Comparison of ENCODE assay signal across 17 cellular contexts in the genomic region with DNA sequence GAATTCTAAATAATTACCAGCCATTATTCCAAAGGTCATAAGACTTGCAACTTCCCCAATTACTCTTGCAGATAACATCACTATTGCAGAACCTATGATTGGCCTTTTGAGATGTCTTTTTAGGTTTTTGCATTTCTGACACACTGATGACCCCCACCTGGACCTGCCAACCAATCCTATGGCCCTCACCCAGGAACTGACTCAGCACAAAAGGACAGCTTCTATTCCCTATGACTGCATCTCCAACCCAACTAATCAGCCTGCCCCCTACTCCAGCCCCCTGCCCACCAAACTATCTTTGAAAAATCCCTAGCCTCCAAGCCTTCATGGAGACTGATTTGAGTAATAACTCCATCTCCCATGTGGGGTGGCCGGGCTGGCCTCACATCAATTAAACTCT.
A peak's percentile ranks its signal among the peaks of the same experiment; 100 is the strongest.
DNase-seq lines count a peak whose midpoint lies in the region; ATAC-seq and TF ChIP-seq lines count a peak whose summit lies in the region.
"Had no signal": no experiment of that assay in that cellular context is flagged by ENCODE, and none has a peak within 500 bp of the region (broad histone marks: within the 10 kb centered on the region; RNA-seq: fewer than 3 reads in every experiment).

No MANE protein-coding gene starts in this region.

- no peaks in the 10 kb centered on the region for H3K79me2 ChIP-seq in GM23338 (replicated peaks; ENCODE audit: insufficient read depth)

- no peaks in the 10 kb centered on the region for H4K20me1 ChIP-seq in BLaER1 treated with 17β-estradiol and CSF1 and Interleukin-3, amounts not matched to agents 10 nM and 100 nM
- no peaks in the 10 kb centered on the region for H4K20me1 ChIP-seq in GM23338 (replicated peaks; ENCODE audit: insufficient read depth)

- TF ChIP-seq CTCF in GM23338 (conservative IDR thresholded peaks at IDR 0.05; ENCODE audit: low read depth in 2 of 2), result no peak
- no peak for TF ChIP-seq CTCF in type B pancreatic cell (conservative IDR thresholded peaks at IDR 0.05)

- no peak for DNase-seq in GM23338 (ENCODE audit: low spot score)
- peak; percentile 8 for DNase-seq in left lobe of liver (ENCODE audit: low spot score)
- peak; percentile 40 for DNase-seq in type B pancreatic cell (ENCODE audit: extremely low spot score, unreplicated experiment)
- no peak for DNase-seq in activated naive CD4-positive, alpha-beta T cell (lab: John Stamatoyannopoulos, UW)
- DNase-seq: ACHN, C1 segment of cervical spinal cord, MG63, NCI-H1417 treated with DMSO at 0.1 percent for 48 hours, NCI-H1930, NCI-H510A, NCI-H748 treated with DMSO at 0.1 percent for 48 hours, OCI-M1 had no signal

- peaks cover 0 to 11% (median 0%) of the 10 kb centered on the region in 11 experiments; a peak in 4 of 22 replicates for H3K9me3 ChIP-seq in BLaER1 treated with 17β-estradiol and CSF1 and Interleukin-3, amounts not matched to agents 10 nM and 100 nM (replicated peaks in 1 of 11)
- H3K9me3 ChIP-seq: MG63, SJSA1 had no signal

- no peak overlapping the region for H3K4me3 Mint-ChIP-seq in GM23338
- no peak overlapping the region for H3K4me3 Mint-ChIP-seq in type B pancreatic cell

- no peak overlapping the region for H2AFZ ChIP-seq in GM23338

- H3K9ac ChIP-seq in BLaER1 treated with 17β-estradiol and CSF1 and Interleukin-3, amounts not matched to agents 10 nM and 100 nM, result peak overlapping the region in 1 of 11 experiments; percentile 10; a peak in 2 of 22 replicates

- peak overlapping the region in 9 of 11 experiments; percentile 76 to 96 (median 89); a peak in 17 of 22 replicates for H3K27ac ChIP-seq in BLaER1 treated with 17β-estradiol and CSF1 and Interleukin-3, amounts not matched to agents 10 nM and 100 nM
- H3K27ac ChIP-seq in GM23338 (ENCODE audit: low read depth), result no peak overlapping the region
- H3K27ac ChIP-seq: SJSA1 had no signal

- H3K36me3 Mint-ChIP-seq in GM23338 (ENCODE audit: low read depth), result no peaks in the 10 kb centered on the region
- no peaks in the 10 kb centered on the region for H3K36me3 Mint-ChIP-seq in type B pancreatic cell

- peaks cover 89 to 94% (median 91%) of the 10 kb centered on the region in 10 experiments for H3K4me1 ChIP-seq in BLaER1 treated with 17β-estradiol and CSF1 and Interleukin-3, amounts not matched to agents 10 nM and 100 nM
- H3K4me1 ChIP-seq in GM23338 (ENCODE audit: insufficient read depth), result peaks cover 16% of the 10 kb centered on the region; the same call in 1 of the 2 replicates

- peaks cover 34% of the 10 kb centered on the region for H3K4me1 Mint-ChIP-seq in GM23338
- peaks cover 70% of the 10 kb centered on the region for H3K4me1 Mint-ChIP-seq in type B pancreatic cell (ENCODE audit: unreplicated experiment)

- H3K36me3 ChIP-seq in BLaER1 treated with 17β-estradiol and CSF1 and Interleukin-3, amounts not matched to agents 10 nM and 100 nM, result no peaks in the 10 kb centered on the region
- no peaks in the 10 kb centered on the region for H3K36me3 ChIP-seq in GM23338 (ENCODE audit: insufficient read depth)
- H3K36me3 ChIP-seq: MG63, SJSA1 had no signal

- no peak overlapping the region for H3K4me3 ChIP-seq in BLaER1 treated with 17β-estradiol and CSF1 and Interleukin-3, amounts not matched to agents 10 nM and 100 nM
- H3K4me3 ChIP-seq in GM23338, result no peak overlapping the region
- H3K4me3 ChIP-seq: MG63, SJSA1 had no signal

- no peaks in the 10 kb centered on the region for H3K27me3 ChIP-seq in BLaER1 treated with 17β-estradiol and CSF1 and Interleukin-3, amounts not matched to agents 10 nM and 100 nM
- H3K27me3 ChIP-seq in GM23338 (ENCODE audit: insufficient read depth), result no peaks in the 10 kb centered on the region
- H3K27me3 ChIP-seq: MG63, SJSA1 had no signal

- H3K27me3 Mint-ChIP-seq in GM23338 (ENCODE audit: insufficient read depth, low read depth, poor library complexity) (peaks cover 10% of the 10 kb centered on the region), type B pancreatic cell (peaks cover 13% of the 10 kb centered on the region)

- H3K9me3 Mint-ChIP-seq in GM23338 (peaks cover 2% of the 10 kb centered on the region; the same call in 1 of the 3 replicates), type B pancreatic cell (peaks cover 5% of the 10 kb centered on the region)

- peak overlapping the region; percentile 81 to 97 (median 87) for H3K4me2 ChIP-seq in BLaER1 treated with 17β-estradiol and CSF1 and Interleukin-3, amounts not matched to agents 10 nM and 100 nM
- no peak overlapping the region for H3K4me2 ChIP-seq in GM23338

- peaks cover 14% of the 10 kb centered on the region for H3K9me2 ChIP-seq in GM23338 (ENCODE audit: insufficient read depth)

- no peaks in the 10 kb centered on the region for H3F3A ChIP-seq in GM23338 (replicated peaks; ENCODE audit: low read depth)

- ATAC-seq in GM23338 (no peak), left lobe of liver (no peak), HG02588 (IDR thresholded peaks at IDR 0.05; ENCODE audit: unreplicated experiment) (no peak), HG03135 (IDR thresholded peaks at IDR 0.05; ENCODE audit: unreplicated experiment) (no peak)
- ATAC-seq: Right ventricle myocardium inferior had no signal

- H3K27ac Mint-ChIP-seq in GM23338 (peak overlapping the region; percentile 5; the same call in 1 of the 2 replicates), type B pancreatic cell (no peak overlapping the region)

TF ChIP-seq in GM23338, 12 proteins besides CTCF, POLR2A, EP300 and RAD21:
- no peak for TF ChIP-seq NANOG (IDR thresholded peaks at IDR 0.05; ENCODE audit: borderline replicate concordance)
- no peak for TF ChIP-seq JUNB (IDR thresholded peaks at IDR 0.05; ENCODE audit: unreplicated experiment)
- TF ChIP-seq ZNF114 (CRISPR knock-in tag; IDR thresholded peaks at IDR 0.05), result no peak
- no peak for TF ChIP-seq ETS1 (IDR thresholded peaks at IDR 0.05)
- TF ChIP-seq EZH2 (IDR thresholded peaks at IDR 0.05; ENCODE audit: low read depth, unreplicated experiment), result no peak
- no peak for TF ChIP-seq CREB1 (CRISPR knock-in tag; IDR thresholded peaks at IDR 0.05; ENCODE audit: low read depth)

Comparison
In these comparisons a context has a peak if more than half of its experiments do, and no peak if none do; other contexts are left out.
1. DNase-seq: peak in left lobe of liver (single experiment) and type B pancreatic cell (single experiment); none in GM23338 (single experiment) and activated naive CD4-positive, alpha-beta T cell (0 of 4).